8 cellular contexts compared by ENCODE assay signal in genomic region chr1:246002725-246003441, GRCh38.
DNase-seq lines count a peak whose midpoint lies in the region; ATAC-seq lines count a peak whose summit lies in the region.

No MANE protein-coding gene starts in this region.

- peak; percentile 86 for ATAC-seq in GM18498 (IDR thresholded peaks at IDR 0.05; ENCODE audit: unreplicated experiment)
- ATAC-seq in HG03175 (IDR thresholded peaks at IDR 0.05; ENCODE audit: unreplicated experiment), result peak; percentile 64
- ATAC-seq in GM19397 (IDR thresholded peaks at IDR 0.05; ENCODE audit: unreplicated experiment), result no peak

- DNase-seq in NCI-H460 (ENCODE audit: extremely low read depth, low read depth) (peak; percentile 81), cerebellar cortex (ENCODE audit: low spot score) (peak; percentile 92), kidney tubule cell (ENCODE audit: low spot score) (peak; percentile 88)
- peak; percentile 72 for DNase-seq in activated CD4-positive, alpha-beta T cell treated with anti-CD3 and anti-CD28 coated beads for 1 hour
- peak; percentile 83 to 84 for DNase-seq in stimulated activated CD4-positive, alpha-beta T cell treated with anti-CD3 and anti-CD28 coated beads, Interleukin-2, amount 100 ng/mL, for 48 hours
